ENCODE assay signal across 1 cellular context in the genomic region with DNA sequence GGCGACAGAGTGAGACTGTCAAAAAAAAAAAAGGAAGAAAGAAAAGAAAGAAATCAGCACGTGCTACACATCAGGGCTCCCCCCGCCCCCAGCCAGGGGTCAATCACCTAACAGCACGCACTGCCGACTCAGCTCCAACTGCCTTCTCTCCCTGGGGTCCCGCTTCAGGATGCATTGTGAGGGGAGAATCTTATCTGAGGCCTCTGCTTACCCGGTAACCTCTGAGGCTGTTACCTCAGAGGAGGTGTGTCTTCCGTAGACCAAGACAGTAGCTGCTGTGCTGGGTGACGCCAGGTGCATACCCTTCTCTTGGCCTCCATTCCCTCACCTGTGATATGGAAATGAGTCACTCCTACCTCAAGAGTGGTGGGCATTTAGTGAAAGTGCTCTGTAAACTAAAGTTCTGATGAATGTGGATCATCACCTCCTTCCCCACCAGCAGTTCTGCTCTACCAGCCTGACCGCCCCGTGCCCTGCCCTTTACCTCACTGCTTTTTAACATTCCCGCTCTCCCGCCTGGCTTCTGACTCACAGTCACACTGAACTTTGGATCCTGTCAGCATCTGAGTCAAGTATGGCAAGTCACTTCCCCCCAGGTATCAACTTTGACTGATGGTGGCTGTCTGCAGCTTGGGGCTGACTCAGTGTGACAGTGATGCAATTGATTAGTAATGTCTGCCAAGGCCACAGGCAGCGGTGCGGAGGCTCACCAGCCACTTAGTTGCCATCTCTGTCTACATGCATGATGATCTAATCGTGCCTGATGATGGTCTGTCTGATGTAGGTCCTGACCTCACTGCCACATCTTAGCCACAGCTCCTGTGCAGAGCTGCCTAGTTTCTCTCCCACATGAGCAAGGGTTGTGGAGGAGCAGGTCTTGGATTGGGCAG.
A peak's percentile ranks its signal among the peaks of the same experiment; 100 is the strongest.
TF ChIP-seq lines count a peak whose summit lies in the region.

No MANE protein-coding gene starts in this region.

TF ChIP-seq in HepG2, 621 proteins besides CTCF, POLR2A, EP300 and RAD21 (continued from another document and continues in another):
- TF ChIP-seq, protein P1, sequence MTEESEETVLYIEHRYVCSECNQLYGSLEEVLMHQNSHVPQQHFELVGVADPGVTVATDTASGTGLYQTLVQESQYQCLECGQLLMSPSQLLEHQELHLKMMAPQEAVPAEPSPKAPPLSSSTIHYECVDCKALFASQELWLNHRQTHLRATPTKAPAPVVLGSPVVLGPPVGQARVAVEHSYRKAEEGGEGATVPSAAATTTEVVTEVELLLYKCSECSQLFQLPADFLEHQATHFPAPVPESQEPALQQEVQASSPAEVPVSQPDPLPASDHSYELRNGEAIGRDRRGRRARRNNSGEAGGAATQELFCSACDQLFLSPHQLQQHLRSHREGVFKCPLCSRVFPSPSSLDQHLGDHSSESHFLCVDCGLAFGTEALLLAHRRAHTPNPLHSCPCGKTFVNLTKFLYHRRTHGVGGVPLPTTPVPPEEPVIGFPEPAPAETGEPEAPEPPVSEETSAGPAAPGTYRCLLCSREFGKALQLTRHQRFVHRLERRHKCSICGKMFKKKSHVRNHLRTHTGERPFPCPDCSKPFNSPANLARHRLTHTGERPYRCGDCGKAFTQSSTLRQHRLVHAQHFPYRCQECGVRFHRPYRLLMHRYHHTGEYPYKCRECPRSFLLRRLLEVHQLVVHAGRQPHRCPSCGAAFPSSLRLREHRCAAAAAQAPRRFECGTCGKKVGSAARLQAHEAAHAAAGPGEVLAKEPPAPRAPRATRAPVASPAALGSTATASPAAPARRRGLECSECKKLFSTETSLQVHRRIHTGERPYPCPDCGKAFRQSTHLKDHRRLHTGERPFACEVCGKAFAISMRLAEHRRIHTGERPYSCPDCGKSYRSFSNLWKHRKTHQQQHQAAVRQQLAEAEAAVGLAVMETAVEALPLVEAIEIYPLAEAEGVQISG (CRISPR knock-in tag; IDR thresholded peaks at IDR 0.05), result peak; percentile 87
- TF ChIP-seq CCAR2 (optimal IDR thresholded peaks at IDR 0.05; ENCODE audit: low read depth, low read length) (peak; percentile 30), NCOA2 (CRISPR knock-in tag; IDR thresholded peaks at IDR 0.05) (peak; percentile 81), POLR2G (IDR thresholded peaks at IDR 0.05; ENCODE audit: low read depth, low read length) (no peak), JDP2 (CRISPR knock-in tag; IDR thresholded peaks at IDR 0.05; ENCODE audit: borderline replicate concordance) (no peak), ZNF121 (CRISPR knock-in tag; IDR thresholded peaks at IDR 0.05) (peak; percentile 73), ELF4 (CRISPR knock-in tag; IDR thresholded peaks at IDR 0.05; ENCODE audit: borderline replicate concordance) (no peak), FOXP1 (IDR thresholded peaks at IDR 0.05) (0 out of 2 replicates have a peak, but pooled peaks have one; percentile 26), FOXP1 (CRISPR knock-in tag; IDR thresholded peaks at IDR 0.05) (peak; percentile 60; the same call in 1 of the 2 replicates), MATR3 (CRISPR knock-in tag; IDR thresholded peaks at IDR 0.05) (no peak), ZNF792 (CRISPR knock-in tag; IDR thresholded peaks at IDR 0.05) (peak; percentile 99), ZNF883 (CRISPR knock-in tag; IDR thresholded peaks at IDR 0.05; ENCODE audit: not compliant biosample characterization) (no peak), IKZF1 (IDR thresholded peaks at IDR 0.05) (no peak), BCL6 (CRISPR knock-in tag; IDR thresholded peaks at IDR 0.05) (peak; percentile 81), ATF7-NPFF (CRISPR knock-in tag; IDR thresholded peaks at IDR 0.05; ENCODE audit: low read depth) (0 out of 2 replicates have a peak, but pooled peaks have one; percentile 77), CREM (IDR thresholded peaks at IDR 0.05) (peak; percentile 76), CREM (CRISPR knock-in tag; IDR thresholded peaks at IDR 0.05) (no peak), FOXJ3 (CRISPR knock-in tag; IDR thresholded peaks at IDR 0.05; ENCODE audit: borderline replicate concordance) (0 out of 2 replicates have a peak, but pooled peaks have one; percentile 47), ZNF879 (CRISPR knock-in tag; IDR thresholded peaks at IDR 0.05) (no peak), HIVEP1 (CRISPR knock-in tag; IDR thresholded peaks at IDR 0.05) (peak; percentile 82; the same call in 1 of the 2 replicates), BRD4 (CRISPR knock-in tag; IDR thresholded peaks at IDR 0.05) (0 out of 2 replicates have a peak, but pooled peaks have one; percentile 63), CEBPB (IDR thresholded peaks at IDR 0.05; ENCODE audit: borderline replicate concordance, low read depth, low read length) (peak; percentile 98), STAG1 (CRISPR knock-in tag; IDR thresholded peaks at IDR 0.05) (peak; percentile 33; the same call in 1 of the 2 replicates), HMG20B (CRISPR knock-in tag; conservative IDR thresholded peaks at IDR 0.05) (peak; percentile 85), RXRB (CRISPR knock-in tag; IDR thresholded peaks at IDR 0.05; ENCODE audit: borderline replicate concordance) (peak; percentile 97), SRF (IDR thresholded peaks at IDR 0.05; ENCODE audit: low read depth, low read length) (peak; percentile 93), ZFYVE20 (CRISPR knock-in tag; IDR thresholded peaks at IDR 0.05; ENCODE audit: borderline replicate concordance, low read depth) (peak; percentile 36; the same call in 1 of the 2 replicates), ZMYM3 (CRISPR knock-in tag; IDR thresholded peaks at IDR 0.05) (peak; percentile 97), ZBTB3 (CRISPR knock-in tag; IDR thresholded peaks at IDR 0.05; ENCODE audit: borderline replicate concordance, low read depth) (peak; percentile 14; the same call in 1 of the 2 replicates), DPF2 (CRISPR knock-in tag; IDR thresholded peaks at IDR 0.05; ENCODE audit: borderline replicate concordance, low read depth) (peak; percentile 71), ZNF616 (CRISPR knock-in tag; IDR thresholded peaks at IDR 0.05; ENCODE audit: low read depth) (no peak), ARHGAP35 (CRISPR knock-in tag; IDR thresholded peaks at IDR 0.05; ENCODE audit: borderline replicate concordance) (peak; percentile 85; the same call in 1 of the 2 replicates), ZSCAN30 (CRISPR knock-in tag; IDR thresholded peaks at IDR 0.05) (peak; percentile 77; the same call in 1 of the 2 replicates), RXRA (CRISPR knock-in tag; IDR thresholded peaks at IDR 0.05) (peak; percentile 96), NR2F6 (IDR thresholded peaks at IDR 0.05) (peak; percentile 65), NR2F6 (CRISPR knock-in tag; IDR thresholded peaks at IDR 0.05) (peak; percentile 86)
- TF ChIP-seq, protein P2, sequence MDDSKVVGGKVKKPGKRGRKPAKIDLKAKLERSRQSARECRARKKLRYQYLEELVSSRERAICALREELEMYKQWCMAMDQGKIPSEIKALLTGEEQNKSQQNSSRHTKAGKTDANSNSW (CRISPR knock-in tag; IDR thresholded peaks at IDR 0.05; ENCODE audit: borderline replicate concordance), result no peak
- TF ChIP-seq, protein P3, sequence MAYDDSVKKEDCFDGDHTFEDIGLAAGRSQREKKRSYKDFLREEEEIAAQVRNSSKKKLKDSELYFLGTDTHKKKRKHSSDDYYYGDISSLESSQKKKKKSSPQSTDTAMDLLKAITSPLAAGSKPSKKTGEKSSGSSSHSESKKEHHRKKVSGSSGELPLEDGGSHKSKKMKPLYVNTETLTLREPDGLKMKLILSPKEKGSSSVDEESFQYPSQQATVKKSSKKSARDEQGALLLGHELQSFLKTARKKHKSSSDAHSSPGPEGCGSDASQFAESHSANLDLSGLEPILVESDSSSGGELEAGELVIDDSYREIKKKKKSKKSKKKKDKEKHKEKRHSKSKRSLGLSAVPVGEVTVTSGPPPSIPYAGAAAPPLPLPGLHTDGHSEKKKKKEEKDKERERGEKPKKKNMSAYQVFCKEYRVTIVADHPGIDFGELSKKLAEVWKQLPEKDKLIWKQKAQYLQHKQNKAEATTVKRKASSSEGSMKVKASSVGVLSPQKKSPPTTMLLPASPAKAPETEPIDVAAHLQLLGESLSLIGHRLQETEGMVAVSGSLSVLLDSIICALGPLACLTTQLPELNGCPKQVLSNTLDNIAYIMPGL (CRISPR knock-in tag; IDR thresholded peaks at IDR 0.05; ENCODE audit: borderline replicate concordance in 1 of 2, low read depth in 1 of 2), result peak; percentile 45 to 93; a peak in 3 of 4 replicates
- TF ChIP-seq, protein P4, sequence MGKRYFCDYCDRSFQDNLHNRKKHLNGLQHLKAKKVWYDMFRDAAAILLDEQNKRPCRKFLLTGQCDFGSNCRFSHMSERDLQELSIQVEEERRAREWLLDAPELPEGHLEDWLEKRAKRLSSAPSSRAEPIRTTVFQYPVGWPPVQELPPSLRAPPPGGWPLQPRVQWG (CRISPR knock-in tag; IDR thresholded peaks at IDR 0.05; ENCODE audit: borderline replicate concordance, low read depth), result no peak
- TF ChIP-seq, protein P5, sequence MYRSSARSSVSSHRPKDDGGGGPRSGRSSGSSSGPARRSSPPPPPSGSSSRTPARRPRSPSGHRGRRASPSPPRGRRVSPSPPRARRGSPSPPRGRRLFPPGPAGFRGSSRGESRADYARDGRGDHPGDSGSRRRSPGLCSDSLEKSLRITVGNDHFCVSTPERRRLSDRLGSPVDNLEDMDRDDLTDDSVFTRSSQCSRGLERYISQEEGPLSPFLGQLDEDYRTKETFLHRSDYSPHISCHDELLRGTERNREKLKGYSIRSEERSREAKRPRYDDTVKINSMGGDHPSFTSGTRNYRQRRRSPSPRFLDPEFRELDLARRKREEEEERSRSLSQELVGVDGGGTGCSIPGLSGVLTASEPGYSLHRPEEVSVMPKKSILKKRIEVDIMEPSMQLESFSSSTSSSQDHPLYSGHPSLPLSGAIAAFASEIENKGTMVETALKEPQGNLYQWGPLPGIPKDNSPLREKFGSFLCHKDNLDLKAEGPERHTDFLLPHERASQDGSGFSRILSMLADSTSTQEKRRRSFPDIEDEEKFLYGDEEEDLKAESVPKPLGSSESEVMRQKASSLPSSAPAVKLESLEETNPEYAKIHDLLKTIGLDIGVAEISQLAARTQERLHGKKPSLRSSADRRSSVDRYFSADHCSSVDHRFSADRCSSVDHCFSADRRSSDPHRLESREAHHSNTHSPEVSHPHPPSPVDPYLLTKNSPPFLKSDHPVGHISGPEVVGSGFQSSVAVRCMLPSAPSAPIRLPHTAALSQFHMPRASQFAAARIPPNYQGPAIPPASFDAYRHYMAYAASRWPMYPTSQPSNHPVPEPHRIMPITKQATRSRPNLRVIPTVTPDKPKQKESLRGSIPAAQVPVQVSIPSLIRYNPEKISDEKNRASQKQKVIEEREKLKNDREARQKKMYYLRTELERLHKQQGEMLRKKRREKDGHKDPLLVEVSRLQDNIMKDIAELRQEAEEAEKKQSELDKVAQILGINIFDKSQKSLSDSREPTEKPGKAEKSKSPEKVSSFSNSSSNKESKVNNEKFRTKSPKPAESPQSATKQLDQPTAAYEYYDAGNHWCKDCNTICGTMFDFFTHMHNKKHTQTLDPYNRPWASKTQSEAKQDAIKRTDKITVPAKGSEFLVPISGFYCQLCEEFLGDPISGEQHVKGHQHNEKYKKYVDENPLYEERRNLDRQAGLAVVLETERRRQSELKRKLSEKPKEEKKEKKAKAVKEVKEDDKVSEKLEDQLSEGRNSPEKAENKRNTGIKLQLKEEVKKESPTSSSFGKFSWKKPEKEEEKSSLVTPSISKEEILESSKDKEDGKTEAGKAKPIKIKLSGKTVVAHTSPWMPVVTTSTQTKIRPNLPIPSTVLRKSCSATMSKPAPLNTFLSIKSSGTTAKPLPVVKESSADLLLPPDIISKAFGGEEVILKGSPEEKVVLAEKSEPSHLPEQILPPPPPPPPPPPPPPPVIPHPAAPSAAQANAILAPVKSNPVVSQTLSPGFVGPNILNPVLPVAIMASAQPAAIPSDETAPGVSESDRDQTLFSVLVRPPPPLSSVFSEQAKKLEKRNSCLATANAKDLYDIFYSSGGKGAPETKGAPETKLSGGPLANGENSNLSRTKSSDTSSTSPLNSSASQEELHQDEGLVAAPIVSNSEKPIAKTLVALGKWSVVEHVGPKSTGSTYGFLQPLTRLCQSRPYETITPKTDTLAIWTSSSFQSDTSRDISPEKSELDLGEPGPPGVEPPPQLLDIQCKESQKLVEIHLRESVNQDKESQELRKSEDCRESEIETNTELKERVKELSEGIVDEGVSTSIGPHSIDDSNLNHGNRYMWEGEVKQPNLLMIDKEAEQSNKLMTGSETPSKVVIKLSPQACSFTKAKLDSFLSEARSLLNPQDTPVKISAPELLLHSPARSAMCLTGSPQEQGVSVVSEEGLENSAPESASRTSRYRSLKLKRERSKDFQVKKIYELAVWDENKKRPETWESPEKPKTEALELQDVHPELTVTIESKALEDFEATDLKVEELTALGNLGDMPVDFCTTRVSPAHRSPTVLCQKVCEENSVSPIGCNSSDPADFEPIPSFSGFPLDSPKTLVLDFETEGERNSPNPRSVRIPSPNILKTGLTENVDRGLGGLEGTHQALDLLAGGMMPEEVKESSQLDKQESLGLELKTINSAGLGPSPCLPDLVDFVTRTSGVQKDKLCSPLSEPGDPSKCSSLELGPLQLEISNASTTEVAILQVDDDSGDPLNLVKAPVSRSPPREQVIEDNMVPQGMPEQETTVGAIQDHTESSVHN (CRISPR knock-in tag; IDR thresholded peaks at IDR 0.05), result peak; percentile 82; the same call in 1 of the 2 replicates
- TF ChIP-seq, protein P6, sequence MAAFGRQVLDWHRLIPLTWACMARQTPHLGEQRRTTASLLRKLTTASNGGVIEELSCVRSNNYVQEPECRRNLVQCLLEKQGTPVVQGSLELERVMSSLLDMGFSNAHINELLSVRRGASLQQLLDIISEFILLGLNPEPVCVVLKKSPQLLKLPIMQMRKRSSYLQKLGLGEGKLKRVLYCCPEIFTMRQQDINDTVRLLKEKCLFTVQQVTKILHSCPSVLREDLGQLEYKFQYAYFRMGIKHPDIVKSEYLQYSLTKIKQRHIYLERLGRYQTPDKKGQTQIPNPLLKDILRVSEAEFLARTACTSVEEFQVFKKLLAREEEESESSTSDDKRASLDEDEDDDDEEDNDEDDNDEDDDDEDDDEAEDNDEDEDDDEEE (CRISPR knock-in tag; IDR thresholded peaks at IDR 0.05), result no peak
- TF ChIP-seq, protein P7, sequence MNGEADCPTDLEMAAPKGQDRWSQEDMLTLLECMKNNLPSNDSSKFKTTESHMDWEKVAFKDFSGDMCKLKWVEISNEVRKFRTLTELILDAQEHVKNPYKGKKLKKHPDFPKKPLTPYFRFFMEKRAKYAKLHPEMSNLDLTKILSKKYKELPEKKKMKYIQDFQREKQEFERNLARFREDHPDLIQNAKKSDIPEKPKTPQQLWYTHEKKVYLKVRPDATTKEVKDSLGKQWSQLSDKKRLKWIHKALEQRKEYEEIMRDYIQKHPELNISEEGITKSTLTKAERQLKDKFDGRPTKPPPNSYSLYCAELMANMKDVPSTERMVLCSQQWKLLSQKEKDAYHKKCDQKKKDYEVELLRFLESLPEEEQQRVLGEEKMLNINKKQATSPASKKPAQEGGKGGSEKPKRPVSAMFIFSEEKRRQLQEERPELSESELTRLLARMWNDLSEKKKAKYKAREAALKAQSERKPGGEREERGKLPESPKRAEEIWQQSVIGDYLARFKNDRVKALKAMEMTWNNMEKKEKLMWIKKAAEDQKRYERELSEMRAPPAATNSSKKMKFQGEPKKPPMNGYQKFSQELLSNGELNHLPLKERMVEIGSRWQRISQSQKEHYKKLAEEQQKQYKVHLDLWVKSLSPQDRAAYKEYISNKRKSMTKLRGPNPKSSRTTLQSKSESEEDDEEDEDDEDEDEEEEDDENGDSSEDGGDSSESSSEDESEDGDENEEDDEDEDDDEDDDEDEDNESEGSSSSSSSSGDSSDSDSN (CRISPR knock-in tag; IDR thresholded peaks at IDR 0.05), result peak; percentile 80
- TF ChIP-seq, protein P8, sequence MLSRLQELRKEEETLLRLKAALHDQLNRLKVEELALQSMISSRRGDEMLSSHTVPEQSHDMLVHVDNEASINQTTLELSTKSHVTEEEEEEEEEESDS (CRISPR knock-in tag; IDR thresholded peaks at IDR 0.05; ENCODE audit: borderline replicate concordance), result peak; percentile 71; the same call in 1 of the 2 replicates
